In the genomic region with DNA sequence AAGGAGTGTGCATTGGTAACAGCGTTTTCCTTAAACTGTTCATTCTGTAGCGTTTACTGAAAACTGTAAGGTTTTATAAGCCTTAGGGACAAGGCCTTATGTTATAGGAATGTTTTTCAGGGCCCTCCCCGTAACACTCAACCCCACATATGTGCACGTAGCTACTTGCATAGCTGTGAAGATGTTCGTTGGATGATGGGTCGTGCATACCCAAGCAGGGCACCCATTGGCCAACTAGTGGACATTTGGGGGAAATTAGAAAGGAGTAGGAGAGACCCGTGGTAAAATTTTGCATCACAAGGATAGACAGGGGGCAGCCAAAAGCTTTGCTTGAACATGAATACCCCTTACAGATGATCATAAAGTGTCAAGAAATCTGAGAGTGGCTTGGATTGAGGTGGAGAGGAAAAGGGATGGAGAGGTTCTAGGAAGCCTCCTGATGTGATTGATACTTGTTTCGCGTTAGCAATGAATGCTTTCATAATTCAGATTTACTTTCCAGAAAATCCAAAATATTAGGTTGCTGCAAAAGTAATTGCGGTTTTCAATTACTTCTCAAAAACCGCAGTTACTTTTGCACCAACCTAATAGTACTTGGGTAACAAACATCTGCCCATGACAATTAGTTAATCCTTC, we compare ENCODE assay signal across 8 cellular contexts. TPM values are rescaled to one million over a fixed set of nuclear protein-coding genes. Genes with fewer than 3 reads are reported as not detected.
DNase-seq lines count a peak whose midpoint lies in the region; ATAC-seq lines count a peak whose summit lies in the region.

No MANE protein-coding gene starts in this region.

- H3K36me3 ChIP-seq in GM23248 (ENCODE audit: low read depth): no peaks in the 10 kb centered on the region; the same call in 1 of the 2 replicates
- H3K36me3 ChIP-seq in MG63: peaks cover 6% of the 10 kb centered on the region

- no peaks in the 10 kb centered on the region for H4K20me1 ChIP-seq in GM23248 (ENCODE audit: insufficient read depth)

- H3F3A ChIP-seq in GM23248 (ENCODE audit: insufficient read depth): peaks cover 8% of the 10 kb centered on the region; the same call in 1 of the 2 replicates

- H3K27ac Mint-ChIP-seq in T-helper 17 cell: peak overlapping the region; percentile 86

- H3K4me2 ChIP-seq in GM23248 (ENCODE audit: unreplicated experiment): peak overlapping the region; percentile 90

- no peaks in the 10 kb centered on the region for H3K27me3 ChIP-seq in GM23248 (replicated peaks; ENCODE audit: insufficient read depth)
- no peaks in the 10 kb centered on the region for H3K27me3 ChIP-seq in MG63

- H3K9me3 ChIP-seq in GM23248 (ENCODE audit: low read depth) (no peaks in the 10 kb centered on the region), MG63 (no peaks in the 10 kb centered on the region), T-helper 17 cell (ENCODE audit: control insufficient read depth, low read length, poor library complexity, severe bottlenecking) (no peaks in the 10 kb centered on the region)

- H3K4me3 ChIP-seq in GM23248 (peak overlapping the region; percentile 91), MG63 (peak overlapping the region; percentile 73)

- WGBS in GM23248 (ENCODE audit: low coverage in 1 of 2, low lambda C conversion rate in 2 of 2, missing lambda C conversion rate in 2 of 2), 2 experiments: 29 to 32% methylated on average over 11 of the region's 11 CpGs

- H2AFZ ChIP-seq in GM23248: peak overlapping the region; percentile 92

- H3K9ac ChIP-seq in GM23248: peak overlapping the region; percentile 87

- no peaks in the 10 kb centered on the region for H3K27me3 Mint-ChIP-seq in T-helper 17 cell

- no peaks in the 10 kb centered on the region for H3K9me2 ChIP-seq in GM23248 (ENCODE audit: insufficient read depth)

- in situ Hi-C loops in GM23248 (cut with MboI): no loop called here

- peak overlapping the region; percentile 51 for H3K27ac ChIP-seq in GM23248

- peak overlapping the region; percentile 89 for H3K4me3 Mint-ChIP-seq in T-helper 17 cell

- H3K4me1 Mint-ChIP-seq in T-helper 17 cell: peaks cover 20% of the 10 kb centered on the region

- DNase-seq in activated CD8-positive, alpha-beta memory T cell treated with anti-CD3 and anti-CD28 coated beads for 24 hours: peak; percentile 65
- no peak for DNase-seq in activated CD8-positive, alpha-beta memory T cell treated with anti-CD3 and anti-CD28 coated beads, Interleukin-2, amount 50 U/mL, for 4 hours
- DNase-seq in GM23248 (peak; percentile 87), MG63 (peak; percentile 56), T-helper 17 cell (no peak), dedifferentiated amniotic fluid mesenchymal stem cell (ENCODE audit: extremely low spot score) (peak; percentile 70), left lobe of liver (ENCODE audit: low spot score) (no peak)
- peak; percentile 19 for DNase-seq in stimulated activated CD8-positive, alpha-beta memory T cell treated with anti-CD3 and anti-CD28 coated beads, Interleukin-4, amount 100 ng/mL, for 24 hours (ENCODE audit: low read depth)

- ATAC-seq in T-helper 17 cell (peak; percentile 9), left lobe of liver (peak; percentile 9)

- H3K4me1 ChIP-seq in GM23248 (ENCODE audit: insufficient read depth): no peaks in the 10 kb centered on the region

- H3K79me2 ChIP-seq in GM23248 (ENCODE audit: insufficient read depth): peaks cover 30% of the 10 kb centered on the region

- no peaks in the 10 kb centered on the region for H3K36me3 Mint-ChIP-seq in T-helper 17 cell (ENCODE audit: low read depth)

RNA-seq across cellular contexts. Expression of gene SEC61A2, which starts 0.9 kb away (rescaled TPM):
- total RNA-seq in GM23248 (2014; rRNA removed; shearing (Covaris generic)): 9.7 and 20.6 TPM in 2 replicates
- 6.9 and 7.7 TPM in 2 replicates for polyA plus RNA-seq in GM23248 (2016; fragmentation: Nextera tagmentation; extraction: Ambion mirVana)
- 0.30 and 3.9 TPM in 2 replicates for total RNA-seq in MG63 (2014; rRNA removed; shearing (Covaris generic); ENCODE audit: low replicate concordance)
- total RNA-seq in T-helper 17 cell (10 to 100 TPM; 17.2 to 18.9 TPM), left lobe of liver (6.2 TPM)

Comparison
In these comparisons a context has a peak if more than half of its experiments do, and no peak if none do; other contexts are left out.
1. DNase-seq: peak in activated CD8-positive, alpha-beta memory T cell treated with anti-CD3 and anti-CD28 coated beads for 24 hours (single experiment), GM23248 (single experiment), MG63 (single experiment), dedifferentiated amniotic fluid mesenchymal stem cell (single experiment) and stimulated activated CD8-positive, alpha-beta memory T cell treated with anti-CD3 and anti-CD28 coated beads, Interleukin-4, amount 100 ng/mL, for 24 hours (single experiment); none in activated CD8-positive, alpha-beta memory T cell treated with anti-CD3 and anti-CD28 coated beads, Interleukin-2, amount 50 U/mL, for 4 hours (single experiment), T-helper 17 cell (0 of 3) and left lobe of liver (single experiment).